ENCODE assay signal across 7 cellular contexts in genomic region chr19:42207767-42208259, GRCh38. TPM values are rescaled to one million over a fixed set of nuclear protein-coding genes. Genes with fewer than 3 reads are reported as not detected.
DNase-seq lines count a peak whose midpoint lies in the region; ATAC-seq and TF ChIP-seq lines count a peak whose summit lies in the region.

No MANE protein-coding gene starts in this region.

- no peak overlapping the region for H3K4me2 ChIP-seq in GM23338

- no peaks in the 10 kb centered on the region for H3K27me3 ChIP-seq in H7 (ENCODE audit: control insufficient read depth, insufficient read depth, low read length)
- no peaks in the 10 kb centered on the region for H3K27me3 ChIP-seq in Panc1 (ENCODE audit: control insufficient read depth, insufficient read depth, low read length)
- no peaks in the 10 kb centered on the region for H3K27me3 ChIP-seq in GM23338 (ENCODE audit: insufficient read depth)

- no peaks in the 10 kb centered on the region for H3K9me3 Mint-ChIP-seq in dendritic cell treated with granulocyte-macrophage colony-stimulating factor and Interleukin-4, amounts not matched to agents 40 ng/mL and 50 ng/mL, for 4 days
- no peaks in the 10 kb centered on the region for H3K9me3 Mint-ChIP-seq in GM23338

- ATAC-seq in Panc1 = peak; percentile 17; the same call in 1 of the 2 replicates
- no peak for ATAC-seq in GM23338

- no TSS peak for BruUV-seq in Panc1 (replicated peaks; lab: Mats Ljungman, UMichigan)

- H3K36me3 Mint-ChIP-seq in dendritic cell treated with granulocyte-macrophage colony-stimulating factor and Interleukin-4, amounts not matched to agents 40 ng/mL and 50 ng/mL, for 4 days (ENCODE audit: low read depth) = peaks cover 100% of the 10 kb centered on the region
- peaks cover 72% of the 10 kb centered on the region for H3K36me3 Mint-ChIP-seq in GM23338 (ENCODE audit: low read depth)

- H3K27me3 Mint-ChIP-seq in dendritic cell treated with granulocyte-macrophage colony-stimulating factor and Interleukin-4, amounts not matched to agents 40 ng/mL and 50 ng/mL, for 4 days = no peaks in the 10 kb centered on the region
- H3K27me3 Mint-ChIP-seq in GM23338 (ENCODE audit: insufficient read depth, low read depth, poor library complexity) = peaks cover 6% of the 10 kb centered on the region

- H3K4me1 ChIP-seq in Panc1 (ENCODE audit: control insufficient read depth, insufficient read depth, low read length) = no peaks in the 10 kb centered on the region
- H3K4me1 ChIP-seq in GM23338 (ENCODE audit: insufficient read depth) = peaks cover 13% of the 10 kb centered on the region

- H3K36me3 ChIP-seq in H7 (replicated peaks; ENCODE audit: control insufficient read depth, insufficient read depth, low read length) = peaks cover 29% of the 10 kb centered on the region
- H3K36me3 ChIP-seq in Panc1 (ENCODE audit: control insufficient read depth, insufficient read depth, low read length) = no peaks in the 10 kb centered on the region; the same call in 1 of the 2 replicates
- H3K36me3 ChIP-seq in GM23338 (ENCODE audit: insufficient read depth) = peaks cover 29% of the 10 kb centered on the region; the same call in 1 of the 2 replicates

- peaks cover 24% of the 10 kb centered on the region for H4K20me1 ChIP-seq in GM23338 (replicated peaks; ENCODE audit: insufficient read depth)

- CTCF ChIA-PET in Panc1 (lab: Charles Lee) = no interaction called here

- H3K9me3 ChIP-seq in Panc1 (ENCODE audit: control insufficient read depth, insufficient read depth, low read depth, low read length) = no peaks in the 10 kb centered on the region

- DNase-seq in H7 (peak; percentile 27), Panc1 (ENCODE audit: low read depth, low spot score) (no peak), skeletal muscle cell (ENCODE audit: low read depth) (peak; percentile 55), NCI-H446 treated with DMSO at 0.1 percent for 48 hours (lab: John Stamatoyannopoulos, UW) (no peak), pons (ENCODE audit: low spot score) (no peak), GM23338 (ENCODE audit: low spot score) (no peak)

- H3F3A ChIP-seq in GM23338 (replicated peaks; ENCODE audit: low read depth) = peaks cover 3% of the 10 kb centered on the region; the same call in 1 of the 2 replicates

- intact Hi-C loops in Panc1 (cut with micrococcal nuclease; ENCODE audit: unreplicated experiment) = no loop called here
- intact Hi-C loops in dendritic cell treated with granulocyte-macrophage colony-stimulating factor and Interleukin-4, amounts not matched to agents 40 ng/mL and 50 ng/mL, for 4 days (cut with micrococcal nuclease) = no loop called here

- H3K27ac Mint-ChIP-seq in dendritic cell treated with granulocyte-macrophage colony-stimulating factor and Interleukin-4, amounts not matched to agents 40 ng/mL and 50 ng/mL, for 4 days = peak overlapping the region; percentile 78
- no peak overlapping the region for H3K27ac Mint-ChIP-seq in GM23338

- POLR2A ChIA-PET in Panc1 (lab: Charles Lee) = interaction anchor here (0.7 kb wide), 2 partner anchors 23 to 165 kb away, joined by 3 read pairs; no protein-coding TSS in a partner anchor

- TF ChIP-seq CTCF in Panc1 (IDR thresholded peaks at IDR 0.05) (no peak), GM23338 (conservative IDR thresholded peaks at IDR 0.05; ENCODE audit: low read depth in 2 of 2) (no peak)

- H3K4me3 ChIP-seq in H7 (ENCODE audit: insufficient read depth, low read depth, low read length) = no peak overlapping the region
- no peak overlapping the region for H3K4me3 ChIP-seq in Panc1 (ENCODE audit: low read depth in 2 of 2, low read length in 2 of 2)
- H3K4me3 ChIP-seq in skeletal muscle cell (ENCODE audit: low read depth, low read length) = no peak overlapping the region
- H3K4me3 ChIP-seq in GM23338 = no peak overlapping the region

- H3K9me2 ChIP-seq in GM23338 (ENCODE audit: insufficient read depth) = no peaks in the 10 kb centered on the region

- peaks cover 80% of the 10 kb centered on the region for H3K4me1 Mint-ChIP-seq in dendritic cell treated with granulocyte-macrophage colony-stimulating factor and Interleukin-4, amounts not matched to agents 40 ng/mL and 50 ng/mL, for 4 days (ENCODE audit: low read depth)
- peaks cover 31% of the 10 kb centered on the region for H3K4me1 Mint-ChIP-seq in GM23338

- H3K27ac ChIP-seq in Panc1 (ENCODE audit: low read length) = no peak overlapping the region
- H3K27ac ChIP-seq in GM23338 (ENCODE audit: low read depth) = no peak overlapping the region

- no peak overlapping the region for H2AFZ ChIP-seq in GM23338

- H3K4me3 Mint-ChIP-seq in dendritic cell treated with granulocyte-macrophage colony-stimulating factor and Interleukin-4, amounts not matched to agents 40 ng/mL and 50 ng/mL, for 4 days = peak overlapping the region; percentile 43
- no peak overlapping the region for H3K4me3 Mint-ChIP-seq in GM23338

- peaks cover 55% of the 10 kb centered on the region for H3K79me2 ChIP-seq in GM23338 (replicated peaks; ENCODE audit: insufficient read depth)

- in situ Hi-C loops in Panc1 (cut with HindIII; ENCODE audit: low pct_unique_long_range_greater_than_20kb, low sequenced_read_pairs) = no loop called here

TF ChIP-seq in GM23338, 12 proteins besides CTCF, POLR2A, EP300 and RAD21 (continues in another document):
- no peak for TF ChIP-seq EZH2 (IDR thresholded peaks at IDR 0.05; ENCODE audit: low read depth, unreplicated experiment)
- TF ChIP-seq EZH2phosphoT487 (IDR thresholded peaks at IDR 0.05; ENCODE audit: unreplicated experiment) = no peak
- TF ChIP-seq STAT1 (IDR thresholded peaks at IDR 0.05; ENCODE audit: unreplicated experiment) = no peak
- no peak for TF ChIP-seq ZNF331 (CRISPR knock-in tag; IDR thresholded peaks at IDR 0.05; ENCODE audit: low read depth)
- TF ChIP-seq POLR2AphosphoS5 (IDR thresholded peaks at IDR 0.05; ENCODE audit: low read depth) = no peak
- no peak for TF ChIP-seq NANOG (IDR thresholded peaks at IDR 0.05; ENCODE audit: borderline replicate concordance)

RNA-seq across cellular contexts. Expression of gene DEDD2, which starts 9.7 kb away (rescaled TPM):
- 58.0 and 63.6 TPM in 2 replicates for total RNA-seq in H7 (2014; rRNA removed; shearing (Covaris generic))
- total RNA-seq in Panc1 (2021; ENCODE audit: unreplicated experiment) = 13.2 TPM
- 18.1 TPM for polyA plus RNA-seq in Panc1 (2012; ENCODE audit: insufficient read length)
- total RNA-seq in GM23338 (2014; rRNA removed; shearing (Covaris generic)) = 59.4 and 63.0 TPM in 2 replicates
- polyA plus RNA-seq in GM23338 (2016; fragmentation: Nextera tagmentation; extraction: Ambion mirVana) = 23.4 and 25.6 TPM in 2 replicates

RNA-seq across cellular contexts. Expression of gene ZNF526, which starts 12.3 kb away (rescaled TPM):
- 14.6 and 16.1 TPM in 2 replicates for total RNA-seq in H7 (2014; rRNA removed; shearing (Covaris generic))
- 10.5 TPM for total RNA-seq in Panc1 (2021; ENCODE audit: unreplicated experiment)
- 8.4 TPM for polyA plus RNA-seq in Panc1 (2012; ENCODE audit: insufficient read length)
- 12.7 and 13.3 TPM in 2 replicates for total RNA-seq in GM23338 (2014; rRNA removed; shearing (Covaris generic))
- 4.7 and 5.8 TPM in 2 replicates for polyA plus RNA-seq in GM23338 (2016; fragmentation: Nextera tagmentation; extraction: Ambion mirVana)

RNA-seq across cellular contexts. Expression of gene GSK3A, which starts 34.6 kb away (rescaled TPM):
- 29.1 and 40.4 TPM in 2 replicates for total RNA-seq in H7 (2014; rRNA removed; shearing (Covaris generic))
- total RNA-seq in Panc1 (2021; ENCODE audit: unreplicated experiment) = 46.0 TPM
- 65.7 TPM for polyA plus RNA-seq in Panc1 (2012; ENCODE audit: insufficient read length)
- 40.7 and 47.0 TPM in 2 replicates for total RNA-seq in GM23338 (2014; rRNA removed; shearing (Covaris generic))
- polyA plus RNA-seq in GM23338 (2016; fragmentation: Nextera tagmentation; extraction: Ambion mirVana) = 17.7 and 19.2 TPM in 2 replicates

RNA-seq across cellular contexts. Expression of gene ERF, which starts 47.1 kb away (rescaled TPM):
- 73.0 and 106 TPM in 2 replicates for total RNA-seq in H7 (2014; rRNA removed; shearing (Covaris generic))
- 85.7 TPM for total RNA-seq in Panc1 (2021; ENCODE audit: unreplicated experiment)
- polyA plus RNA-seq in Panc1 (2012; ENCODE audit: insufficient read length) = 70.6 TPM
- total RNA-seq in GM23338 (2014; rRNA removed; shearing (Covaris generic)) = 49.0 and 49.4 TPM in 2 replicates
- 29.4 and 30.4 TPM in 2 replicates for polyA plus RNA-seq in GM23338 (2016; fragmentation: Nextera tagmentation; extraction: Ambion mirVana)

Comparison
In these comparisons a context has a peak if more than half of its experiments do, and no peak if none do; other contexts are left out.
1. DNase-seq: peak in H7 (single experiment) and skeletal muscle cell (single experiment); none in Panc1 (single experiment), NCI-H446 treated with DMSO at 0.1 percent for 48 hours (single experiment), pons (single experiment) and GM23338 (single experiment).